In genomic region chr1:112957133-112957812, GRCh38 we compare ENCODE assay signal across 8 cellular contexts. TPM values are rescaled to one million over a fixed set of nuclear protein-coding genes. Genes with fewer than 3 reads are reported as not detected.
DNase-seq lines count a peak whose midpoint lies in the region; ATAC-seq and TF ChIP-seq lines count a peak whose summit lies in the region.

No MANE protein-coding gene starts in this region.

- H3K4me3 Mint-ChIP-seq in activated CD4-positive, alpha-beta T cell treated with anti-CD3 and anti-CD28 coated beads, Interleukin-2, amount 10 ng/mL, durations not matched to agents 7 days and 5 days, result peak overlapping the region; percentile 80
- peak overlapping the region; percentile 98 for H3K4me3 Mint-ChIP-seq in endodermal cell
- peak overlapping the region; percentile 91 to 100 for H3K4me3 Mint-ChIP-seq in stimulated activated naive B cell treated with anti-CD40 and anti-IgM and Interleukin-4, amounts not matched to agents 10 μg/mL and 1 μg/mL and 100 μg/mL, for 72 hours

- POLR2A ChIA-PET in activated CD4-positive, alpha-beta T cell treated with anti-CD3 and anti-CD28 coated beads, Interleukin-2, amount 10 ng/mL, durations not matched to agents 7 days and 5 days (lab: Charles Lee), result interaction anchor here (0.6 kb wide), 1 partner anchor 59 kb away, joined by 3 read pairs; no protein-coding TSS in a partner anchor

- DNase-seq in Right ventricle myocardium inferior (ENCODE audit: missing footprints), result no peak
- no peak for DNase-seq in cardiac septum (ENCODE audit: low spot score)
- DNase-seq in NCI-H345 treated with DMSO at 0.1 percent for 48 hours (lab: John Stamatoyannopoulos, UW; ENCODE audit: unreplicated experiment), result peak; percentile 3
- peak; percentile 68 for DNase-seq in activated CD4-positive, alpha-beta T cell treated with anti-CD3 and anti-CD28 coated beads, Interleukin-2, amount 10 ng/mL, durations not matched to agents 7 days and 5 days
- peak; percentile 77 for DNase-seq in endodermal cell
- DNase-seq in stimulated activated naive B cell treated with anti-CD40 and anti-IgM and Interleukin-4, amounts not matched to agents 10 μg/mL and 1 μg/mL and 100 μg/mL, for 72 hours, result peak; percentile 34

- intact Hi-C loops in Right ventricle myocardium inferior (cut with DNase I) (loop anchor here (2.0 to 5.0 kb wide), 4 partner anchors 40 to 340 kb away; partner anchors contain the start of genes CAPZA1, PPM1J and ST7L), cardiac septum (cut with DNase I) (loop anchor here (2.0 to 5.0 kb wide), 5 partner anchors 42 to 338 kb away; partner anchors contain the start of genes CAPZA1, PPM1J and ST7L)

- H3K9me3 Mint-ChIP-seq in activated CD4-positive, alpha-beta T cell treated with anti-CD3 and anti-CD28 coated beads, Interleukin-2, amount 10 ng/mL, durations not matched to agents 7 days and 5 days, result no peaks in the 10 kb centered on the region
- no peaks in the 10 kb centered on the region for H3K9me3 Mint-ChIP-seq in endodermal cell
- H3K9me3 Mint-ChIP-seq in stimulated activated naive B cell treated with anti-CD40 and anti-IgM and Interleukin-4, amounts not matched to agents 10 μg/mL and 1 μg/mL and 100 μg/mL, for 72 hours, result no peaks in the 10 kb centered on the region

- H3K4me1 ChIP-seq in endodermal cell (ENCODE audit: control insufficient read depth, insufficient read depth, low read length) (no peaks in the 10 kb centered on the region), mononuclear cell (ENCODE audit: insufficient read depth, low read length) (peaks cover 30% of the 10 kb centered on the region)

- H3K27me3 ChIP-seq in endodermal cell (ENCODE audit: control insufficient read depth, insufficient read depth, low read length, poor library complexity, severe bottlenecking), result no peaks in the 10 kb centered on the region
- no peaks in the 10 kb centered on the region for H3K27me3 ChIP-seq in mononuclear cell (ENCODE audit: insufficient read depth, low read length)

- peaks cover 24% of the 10 kb centered on the region for H3K36me3 ChIP-seq in endodermal cell (ENCODE audit: control insufficient read depth, insufficient read depth, low read length)

- H3K4me1 Mint-ChIP-seq in activated CD4-positive, alpha-beta T cell treated with anti-CD3 and anti-CD28 coated beads, Interleukin-2, amount 10 ng/mL, durations not matched to agents 7 days and 5 days, result peaks cover 59% of the 10 kb centered on the region
- H3K4me1 Mint-ChIP-seq in endodermal cell, result peaks cover 27% of the 10 kb centered on the region
- peaks cover 21 to 25% of the 10 kb centered on the region in 2 donors for H3K4me1 Mint-ChIP-seq in stimulated activated naive B cell treated with anti-CD40 and anti-IgM and Interleukin-4, amounts not matched to agents 10 μg/mL and 1 μg/mL and 100 μg/mL, for 72 hours

- H3K9me3 ChIP-seq in endodermal cell (ENCODE audit: control insufficient read depth, low read length) (peaks cover 8% of the 10 kb centered on the region), mononuclear cell (ENCODE audit: low read depth, low read length) (no peaks in the 10 kb centered on the region)

- no peak overlapping the region for H3K27ac ChIP-seq in endodermal cell (ENCODE audit: low read depth, low read length)

- peak overlapping the region; percentile 27 for H3K9ac ChIP-seq in endodermal cell (ENCODE audit: extremely low read depth, low read length, poor library complexity, severe bottlenecking)

- H3K27ac Mint-ChIP-seq in activated CD4-positive, alpha-beta T cell treated with anti-CD3 and anti-CD28 coated beads, Interleukin-2, amount 10 ng/mL, durations not matched to agents 7 days and 5 days, result peak overlapping the region; percentile 99
- peak overlapping the region; percentile 98 for H3K27ac Mint-ChIP-seq in endodermal cell
- H3K27ac Mint-ChIP-seq in stimulated activated naive B cell treated with anti-CD40 and anti-IgM and Interleukin-4, amounts not matched to agents 10 μg/mL and 1 μg/mL and 100 μg/mL, for 72 hours, result peak overlapping the region; percentile 99

- 6 to 10% methylated on average over 10 to 11 of the region's 11 CpGs for WGBS in endodermal cell (ENCODE audit: insufficient coverage in 1 of 2, insufficient read length in 1 of 2), 2 experiments

- peaks cover 35% of the 10 kb centered on the region for H3K36me3 Mint-ChIP-seq in activated CD4-positive, alpha-beta T cell treated with anti-CD3 and anti-CD28 coated beads, Interleukin-2, amount 10 ng/mL, durations not matched to agents 7 days and 5 days (ENCODE audit: low read depth)
- peaks cover 20% of the 10 kb centered on the region for H3K36me3 Mint-ChIP-seq in endodermal cell (ENCODE audit: low read depth)
- H3K36me3 Mint-ChIP-seq in stimulated activated naive B cell treated with anti-CD40 and anti-IgM and Interleukin-4, amounts not matched to agents 10 μg/mL and 1 μg/mL and 100 μg/mL, for 72 hours, result peaks cover 27 to 38% of the 10 kb centered on the region in 2 donors

- ATAC-seq in Right ventricle myocardium inferior (peak; percentile 13), HG02943 (IDR thresholded peaks at IDR 0.05; ENCODE audit: low read depth, unreplicated experiment) (peak; percentile 32)
- peak; percentile 42 to 54 for ATAC-seq in stimulated activated naive B cell treated with anti-CD40 and anti-IgM and Interleukin-4, amounts not matched to agents 10 μg/mL and 1 μg/mL and 100 μg/mL, for 72 hours (replicated peaks)

- no peak for TF ChIP-seq CTCF in endodermal cell (conservative IDR thresholded peaks at IDR 0.05)

- no peaks in the 10 kb centered on the region for H3K27me3 Mint-ChIP-seq in activated CD4-positive, alpha-beta T cell treated with anti-CD3 and anti-CD28 coated beads, Interleukin-2, amount 10 ng/mL, durations not matched to agents 7 days and 5 days
- no peaks in the 10 kb centered on the region for H3K27me3 Mint-ChIP-seq in endodermal cell (ENCODE audit: insufficient read depth)
- H3K27me3 Mint-ChIP-seq in stimulated activated naive B cell treated with anti-CD40 and anti-IgM and Interleukin-4, amounts not matched to agents 10 μg/mL and 1 μg/mL and 100 μg/mL, for 72 hours, result no peaks in the 10 kb centered on the region

- CTCF ChIA-PET in activated CD4-positive, alpha-beta T cell treated with anti-CD3 and anti-CD28 coated beads, Interleukin-2, amount 10 ng/mL, durations not matched to agents 7 days and 5 days (lab: Charles Lee), result interaction anchor here (0.6 to 2.4 kb wide), 3 partner anchors 21 to 115 kb away, joined by 4 to 8 read pairs (median 5); partner anchors contain the start of gene LRIG2

- H3K4me3 ChIP-seq in endodermal cell (ENCODE audit: low read length), result peak overlapping the region; percentile 94
- H3K4me3 ChIP-seq in mononuclear cell (ENCODE audit: low read length), result peak overlapping the region; percentile 85

RNA-seq across cellular contexts. Expression of gene SLC16A1, which starts 1.3 kb away (rescaled TPM):
- total RNA-seq in Right ventricle myocardium inferior (137 TPM), cardiac septum (119 TPM), endodermal cell (100 to 1,000 TPM; 229 to 248 TPM), mononuclear cell (15.2 TPM)
- 10 to 100 TPM; 54.0 to 55.4 TPM for total RNA-seq in activated CD4-positive, alpha-beta T cell treated with anti-CD3 and anti-CD28 coated beads, Interleukin-2, amount 10 ng/mL, durations not matched to agents 7 days and 5 days
- 145 TPM for polyA plus RNA-seq in endodermal cell (2013, experiment 1 of 2)
- polyA plus RNA-seq in endodermal cell (2013, experiment 2 of 2), result 127 TPM

Comparison
In these comparisons a context has a peak if more than half of its experiments do, and no peak if none do; other contexts are left out.
1. DNase-seq: peak in NCI-H345 treated with DMSO at 0.1 percent for 48 hours (single experiment), activated CD4-positive, alpha-beta T cell treated with anti-CD3 and anti-CD28 coated beads, Interleukin-2, amount 10 ng/mL, durations not matched to agents 7 days and 5 days (single experiment), endodermal cell (single experiment) and stimulated activated naive B cell treated with anti-CD40 and anti-IgM and Interleukin-4, amounts not matched to agents 10 μg/mL and 1 μg/mL and 100 μg/mL, for 72 hours (single experiment); none in Right ventricle myocardium inferior (single experiment) and cardiac septum (single experiment).
2. Peak in every context shown above with its lines, with median percentiles within 50 percentile points of each other: ATAC-seq, H3K27ac Mint-ChIP-seq and H3K4me3 Mint-ChIP-seq.